Comparison of ENCODE assay signal across 8 cellular contexts in genomic region chr14:49768301-49769121, GRCh38. TPM values are rescaled to one million over a fixed set of nuclear protein-coding genes. Genes with fewer than 3 reads are reported as not detected.
DNase-seq lines count a peak whose midpoint lies in the region; ATAC-seq and TF ChIP-seq lines count a peak whose summit lies in the region.

No MANE protein-coding gene starts in this region.

- TF ChIP-seq POLR2A in Peyer's patch (IDR thresholded peaks at IDR 0.05) = peak; percentile 79 to 90

- H3K36me3 ChIP-seq in BLaER1 (peaks cover 11% of the 10 kb centered on the region; the same call in 1 of the 2 replicates), Peyer's patch (peaks cover 0 to 9% (median 0%) of the 10 kb centered on the region in 3 donors), neuron (ENCODE audit: insufficient read depth, low read length) (peaks cover 7% of the 10 kb centered on the region)

- H3K4me3 ChIP-seq in BLaER1 (peak overlapping the region; percentile 81), Peyer's patch (peak overlapping the region; percentile 72 to 100 (median 92)), foreskin fibroblast (ENCODE audit: low read depth in 1 of 2, low read length in 2 of 2) (peak overlapping the region; percentile 60 to 99), neuron (ENCODE audit: low read length) (peak overlapping the region; percentile 87)

- DNase-seq in Peyer's patch (peak; percentile 42 to 88 (median 84)), foreskin fibroblast (peak; percentile 62 to 79), stromal cell of bone marrow (ENCODE audit: low read depth) (peak; percentile 48)
- DNase-seq in activated T-helper 9 cell treated with anti-CD3 and anti-CD28 coated beads, Interleukin-2, amount 50 U/mL, for 16 hours (ENCODE audit: low read depth) = peak; percentile 63

- peak overlapping the region; percentile 89 for H3K4me2 ChIP-seq in BLaER1

- peaks cover 23% of the 10 kb centered on the region for H4K20me1 ChIP-seq in BLaER1

- H3K27ac ChIP-seq in BLaER1 (peak overlapping the region; percentile 95), Peyer's patch (peak overlapping the region; percentile 96 to 98 (median 98))

- no peak for TF ChIP-seq CTCF in Peyer's patch (IDR thresholded peaks at IDR 0.05)
- TF ChIP-seq CTCF in foreskin fibroblast (IDR thresholded peaks at IDR 0.05; ENCODE audit: low read depth, low read length) = no peak

- H3K27me3 ChIP-seq in BLaER1 = no peaks in the 10 kb centered on the region
- H3K27me3 ChIP-seq in Peyer's patch = no peaks in the 10 kb centered on the region
- H3K27me3 ChIP-seq in neuron (ENCODE audit: insufficient read depth, low read length) = no peaks in the 10 kb centered on the region

- ATAC-seq in GM19043 (IDR thresholded peaks at IDR 0.05; ENCODE audit: low read depth, unreplicated experiment) (peak; percentile 38), HG03378 (IDR thresholded peaks at IDR 0.05; ENCODE audit: unreplicated experiment) (peak; percentile 39)

- peaks cover 31% of the 10 kb centered on the region for H3K4me1 ChIP-seq in BLaER1
- peaks cover 0 to 25% (median 12%) of the 10 kb centered on the region in 4 donors for H3K4me1 ChIP-seq in Peyer's patch
- H3K4me1 ChIP-seq in neuron (ENCODE audit: insufficient read depth, low read length) = peaks cover 25% of the 10 kb centered on the region

- H3K9ac ChIP-seq in BLaER1 = peak overlapping the region; percentile 92

- peak overlapping the region; percentile 99 for H2AFZ ChIP-seq in neuron (ENCODE audit: low read depth, low read length)

- H3K9me3 ChIP-seq in BLaER1 (no peaks in the 10 kb centered on the region), Peyer's patch (no peaks in the 10 kb centered on the region), neuron (ENCODE audit: low read length) (no peaks in the 10 kb centered on the region)

RNA-seq across cellular contexts. Expression of gene KLHDC2, which starts 0.6 kb away (rescaled TPM):
- 100 to 1,000 TPM in 2 of 4 donors, 10 to 100 TPM in 2; 73.4 to 135 (median 107) TPM for total RNA-seq in Peyer's patch

Comparison
In these comparisons a context has a peak if more than half of its experiments do, and no peak if none do; other contexts are left out.
1. Peak in every context shown above with its lines: DNase-seq, ATAC-seq, H3K4me3 ChIP-seq and H3K27ac ChIP-seq.